In genomic region chr3:162183440-162183839, GRCh38 we compare ENCODE assay signal across 8 cellular contexts.
"Had no signal": no experiment of that assay in that cellular context is flagged by ENCODE, and none has a peak within 500 bp of the region (broad histone marks: within the 10 kb centered on the region; RNA-seq: fewer than 3 reads in every experiment).

No MANE protein-coding gene starts in this region.

- FAIRE-seq: G401.6, GM12878, GM12891, GM12892, GM18507, GM19239 had no signal

- H3K4me3 ChIP-seq: GM12878 had no signal

- ATAC-seq: GM12878 had no signal

- DNase-seq: GDM1, GF-D8 had no signal
